In genomic region chr1:244970661-244971523, GRCh38 we compare ENCODE assay signal across 8 cellular contexts.
DNase-seq lines count a peak whose midpoint lies in the region; ATAC-seq and TF ChIP-seq lines count a peak whose summit lies in the region.

No MANE protein-coding gene starts in this region.

- H3K9me3 ChIP-seq in ovary (no peaks in the 10 kb centered on the region), thyroid gland (no peaks in the 10 kb centered on the region)

- WGBS in ovary, 3 donors, result 0 to 1% (median 1%) methylated on average over 40 to 71 of the region's 72 CpGs
- 1% methylated on average over 40 to 41 of the region's 72 CpGs for WGBS in thyroid gland, 2 donors

- no peaks in the 10 kb centered on the region for H3K27me3 ChIP-seq in ovary
- no peaks in the 10 kb centered on the region for H3K27me3 ChIP-seq in thyroid gland

- H3K27ac Mint-ChIP-seq in activated naive CD8-positive, alpha-beta T cell, result peak overlapping the region; percentile 98

- H3K27me3 Mint-ChIP-seq in activated naive CD8-positive, alpha-beta T cell, result no peaks in the 10 kb centered on the region

- H3K36me3 Mint-ChIP-seq in activated naive CD8-positive, alpha-beta T cell, result no peaks in the 10 kb centered on the region

- TF ChIP-seq EP300 in ovary (IDR thresholded peaks at IDR 0.05), result no peak

- peak; percentile 54 for TF ChIP-seq CTCF in GM12865 (IDR thresholded peaks at IDR 0.05; ENCODE audit: insufficient read depth, low read depth, low read length, missing control alignments)
- TF ChIP-seq CTCF in ovary (IDR thresholded peaks at IDR 0.05), result peak; percentile 29 to 84 (median 82)
- TF ChIP-seq CTCF in thyroid gland (IDR thresholded peaks at IDR 0.05), result peak; percentile 18 to 73 (median 60)

- H3K36me3 ChIP-seq in ovary, result no peaks in the 10 kb centered on the region
- no peaks in the 10 kb centered on the region for H3K36me3 ChIP-seq in thyroid gland

- peak; percentile 30 for TF ChIP-seq POLR2A in ovary (IDR thresholded peaks at IDR 0.05)
- TF ChIP-seq POLR2A in thyroid gland (IDR thresholded peaks at IDR 0.05), result peak; percentile 35 to 83

- H3K4me1 ChIP-seq in ovary (ENCODE audit: insufficient read depth) (peaks cover 4% of the 10 kb centered on the region), thyroid gland (peaks cover 4 to 10% of the 10 kb centered on the region in 2 donors)

- DNase-seq in GM12865 (ENCODE audit: low read depth) (peak; percentile 97), NCI-H1092 treated with DMSO at 0.1 percent for 48 hours (lab: John Stamatoyannopoulos, UW) (peak; percentile 99), head of caudate nucleus (peak; percentile 86 to 98 (median 96)), ovary (peak; percentile 94 to 96 (median 95)), thyroid gland (peak; percentile 94 to 96)

- peak overlapping the region; percentile 97 to 98 for H3K27ac ChIP-seq in ovary
- peak overlapping the region; percentile 99 to 100 (median 100) for H3K27ac ChIP-seq in thyroid gland

- H3K9me3 Mint-ChIP-seq in activated naive CD8-positive, alpha-beta T cell (ENCODE audit: low read depth), result no peaks in the 10 kb centered on the region

- H3K4me3 ChIP-seq in GM12865 (ENCODE audit: low read depth, low read length), result peak overlapping the region; percentile 93
- peak overlapping the region; percentile 86 for H3K4me3 ChIP-seq in ovary
- peak overlapping the region; percentile 47 to 63 (median 60) for H3K4me3 ChIP-seq in thyroid gland (replicated peaks in 1 of 3)

- H3K4me3 Mint-ChIP-seq in activated naive CD8-positive, alpha-beta T cell, result peak overlapping the region; percentile 93

- intact Hi-C loops in head of caudate nucleus (cut with DNase I), result loop anchor here (1.0 to 5.0 kb wide), 3 partner anchors 108 to 319 kb away; partner anchors contain the start of genes COX20 and DESI2
- intact Hi-C loops in ovary (cut with DNase I), result loop anchor here (1.0 to 10.0 kb wide), 3 partner anchors 106 to 136 kb away; partner anchors contain the start of genes COX20 (in 2 of the 4) and HNRNPU (in 2 of the 4)
- intact Hi-C loops in thyroid gland (cut with DNase I), result loop anchor here (5.0 to 10.0 kb wide), 2 partner anchors 71 to 516 kb away; partner anchors contain the start of gene ADSS2

- ATAC-seq in HG02642 (IDR thresholded peaks at IDR 0.05; ENCODE audit: poor library complexity, unreplicated experiment) (peak; percentile 78), SK-N-SH treated with all-trans-retinoic acid at 6 μM for 48 hours (peak; percentile 75)

- peaks cover 25% of the 10 kb centered on the region for H3K4me1 Mint-ChIP-seq in activated naive CD8-positive, alpha-beta T cell (ENCODE audit: low read depth)

TF ChIP-seq in SK-N-SH treated with all-trans-retinoic acid at 6 μM for 48 hours, 23 proteins besides CTCF, POLR2A, EP300 and RAD21:
- TF ChIP-seq ZC3H10 (CRISPR knock-in tag; IDR thresholded peaks at IDR 0.05) (0 out of 2 replicates have a peak, but pooled peaks have one; percentile 13), TCF4 (CRISPR knock-in tag; IDR thresholded peaks at IDR 0.05; ENCODE audit: borderline replicate concordance) (no peak), TOX (CRISPR knock-in tag; IDR thresholded peaks at IDR 0.05; ENCODE audit: borderline replicate concordance) (peak; percentile 31; the same call in 1 of the 2 replicates), TSHZ2 (CRISPR knock-in tag; IDR thresholded peaks at IDR 0.05) (peak; percentile 47; the same call in 1 of the 2 replicates), RARB (CRISPR knock-in tag; IDR thresholded peaks at IDR 0.05) (no peak), POU6F1 (CRISPR knock-in tag; IDR thresholded peaks at IDR 0.05; ENCODE audit: borderline replicate concordance, low read depth) (no peak), CSRNP3 (CRISPR knock-in tag; IDR thresholded peaks at IDR 0.05) (0 out of 2 replicates have a peak, but pooled peaks have one; percentile 58), CSDC2 (CRISPR knock-in tag; IDR thresholded peaks at IDR 0.05) (no peak), PATZ1 (CRISPR knock-in tag; IDR thresholded peaks at IDR 0.05; ENCODE audit: borderline replicate concordance) (0 out of 2 replicates have a peak, but pooled peaks have one; percentile 20), ZFP3 (CRISPR knock-in tag; IDR thresholded peaks at IDR 0.05) (peak; percentile 93), ZNF8 (CRISPR knock-in tag; IDR thresholded peaks at IDR 0.05) (no peak), SNAI2 (CRISPR knock-in tag; IDR thresholded peaks at IDR 0.05) (no peak)

Comparison
In these comparisons a context has a peak if more than half of its experiments do, and no peak if none do; other contexts are left out.
1. Peak in every context shown above with its lines: DNase-seq, ATAC-seq, H3K4me3 ChIP-seq and H3K27ac ChIP-seq.